In the genomic region with DNA sequence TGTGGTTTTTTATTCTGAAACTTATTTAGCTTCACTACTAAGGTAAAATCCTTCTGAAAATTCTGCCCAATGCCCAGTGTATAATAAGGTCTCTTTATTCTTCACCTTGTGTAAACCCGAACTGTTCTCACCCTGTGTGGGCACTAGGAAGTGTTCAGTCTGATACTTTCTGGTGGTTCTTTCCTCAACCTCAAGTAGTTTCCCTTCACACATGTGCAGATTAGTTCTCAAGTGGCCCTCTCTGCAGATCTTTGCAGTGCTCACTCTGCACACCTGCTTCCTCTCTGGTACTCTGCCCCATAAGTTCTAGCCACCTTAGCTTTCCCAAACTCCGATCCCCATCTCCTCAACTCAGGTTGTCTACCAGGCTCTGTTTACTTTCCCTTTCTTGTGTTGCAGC, we compare ENCODE assay signal across 10 cellular contexts.
DNase-seq lines count a peak whose midpoint lies in the region; ATAC-seq and TF ChIP-seq lines count a peak whose summit lies in the region.
"Had no signal": no experiment of that assay in that cellular context is flagged by ENCODE, and none has a peak within 500 bp of the region (broad histone marks: within the 10 kb centered on the region; RNA-seq: fewer than 3 reads in every experiment).

No MANE protein-coding gene starts in this region.

- H3K4me3 ChIP-seq in coronary artery: no peak overlapping the region

- no peaks in the 10 kb centered on the region for H3K9me3 Mint-ChIP-seq in WTC11
- H3K9me3 Mint-ChIP-seq: IgD-negative memory B cell had no signal

- TF ChIP-seq CTCF in WTC11 (IDR thresholded peaks at IDR 0.05) (no peak), foreskin keratinocyte (conservative IDR thresholded peaks at IDR 0.05) (no peak), coronary artery (IDR thresholded peaks at IDR 0.05) (no peak)

- H3K27me3 Mint-ChIP-seq in WTC11 (ENCODE audit: low read depth): no peaks in the 10 kb centered on the region
- H3K27me3 Mint-ChIP-seq: IgD-negative memory B cell had no signal

- H3K27ac Mint-ChIP-seq in WTC11: peak overlapping the region; percentile 0; the same call in 1 of the 2 replicates

- CTCF ChIA-PET in WTC11 (lab: Charles Lee): interaction anchor here (0.9 kb wide), 1 partner anchor 53 kb away, joined by 4 read pairs; no protein-coding TSS in a partner anchor

- DNase-seq in WTC11 (ENCODE audit: low spot score) (no peak), foreskin keratinocyte (no peak), coronary artery (ENCODE audit: low spot score) (no peak), midbrain (lab: John Stamatoyannopoulos, UW) (no peak)
- DNase-seq in stimulated activated CD4-positive, alpha-beta T cell treated with anti-CD3 and anti-CD28 coated beads, Interleukin-1b, Interleukin-23, amount 100 ng/mL, for 48 hours: no peak

- H3K4me1 Mint-ChIP-seq in WTC11: peaks cover 13% of the 10 kb centered on the region

- H3K4me3 Mint-ChIP-seq in WTC11: no peak overlapping the region
- H3K4me3 Mint-ChIP-seq: IgD-negative memory B cell had no signal

- peak; percentile 96 for ATAC-seq in GM18502 (IDR thresholded peaks at IDR 0.05; ENCODE audit: poor library complexity, unreplicated experiment)
- peak; percentile 97 for ATAC-seq in GM19452 (IDR thresholded peaks at IDR 0.05; ENCODE audit: unreplicated experiment)
- ATAC-seq in HG03060 (IDR thresholded peaks at IDR 0.05; ENCODE audit: low read depth, unreplicated experiment): peak; percentile 90
- ATAC-seq in WTC11: no peak
- no peak for ATAC-seq in foreskin keratinocyte
- ATAC-seq: Right ventricle myocardium inferior had no signal

- POLR2A ChIA-PET in WTC11 (lab: Charles Lee): no interaction called here

- no peaks in the 10 kb centered on the region for H3K4me1 ChIP-seq in foreskin keratinocyte

- H3K36me3 Mint-ChIP-seq in WTC11: no peaks in the 10 kb centered on the region
- H3K36me3 Mint-ChIP-seq: IgD-negative memory B cell had no signal

- no peaks in the 10 kb centered on the region for H3K27me3 ChIP-seq in foreskin keratinocyte

- no peak overlapping the region for H3K27ac ChIP-seq in foreskin keratinocyte
- no peak overlapping the region for H3K27ac ChIP-seq in coronary artery

TF ChIP-seq in WTC11, 78 proteins besides CTCF, POLR2A, EP300 and RAD21 (continues in another document):
- TF ChIP-seq, protein P1, sequence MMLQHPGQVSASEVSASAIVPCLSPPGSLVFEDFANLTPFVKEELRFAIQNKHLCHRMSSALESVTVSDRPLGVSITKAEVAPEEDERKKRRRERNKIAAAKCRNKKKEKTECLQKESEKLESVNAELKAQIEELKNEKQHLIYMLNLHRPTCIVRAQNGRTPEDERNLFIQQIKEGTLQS (CRISPR knock-in tag; conservative IDR thresholded peaks at IDR 0.05): no peak
- TF ChIP-seq SMAD3 (CRISPR knock-in tag; IDR thresholded peaks at IDR 0.05; ENCODE audit: borderline replicate concordance) (no peak), NR3C1 (CRISPR knock-in tag; conservative IDR thresholded peaks at IDR 0.05; ENCODE audit: low read depth) (no peak), SP1 (CRISPR knock-in tag; conservative IDR thresholded peaks at IDR 0.05) (no peak), ZNF232 (CRISPR knock-in tag; IDR thresholded peaks at IDR 0.05) (no peak), EMX1 (CRISPR knock-in tag; IDR thresholded peaks at IDR 0.05) (no peak), ZNF396 (CRISPR knock-in tag; IDR thresholded peaks at IDR 0.05; ENCODE audit: borderline replicate concordance) (no peak), PRRX2 (CRISPR knock-in tag; IDR thresholded peaks at IDR 0.05) (no peak), ZNF317 (CRISPR knock-in tag; IDR thresholded peaks at IDR 0.05; ENCODE audit: borderline replicate concordance, low read depth) (no peak), TEAD1 (CRISPR knock-in tag; IDR thresholded peaks at IDR 0.05) (no peak)
- TF ChIP-seq, protein P2, sequence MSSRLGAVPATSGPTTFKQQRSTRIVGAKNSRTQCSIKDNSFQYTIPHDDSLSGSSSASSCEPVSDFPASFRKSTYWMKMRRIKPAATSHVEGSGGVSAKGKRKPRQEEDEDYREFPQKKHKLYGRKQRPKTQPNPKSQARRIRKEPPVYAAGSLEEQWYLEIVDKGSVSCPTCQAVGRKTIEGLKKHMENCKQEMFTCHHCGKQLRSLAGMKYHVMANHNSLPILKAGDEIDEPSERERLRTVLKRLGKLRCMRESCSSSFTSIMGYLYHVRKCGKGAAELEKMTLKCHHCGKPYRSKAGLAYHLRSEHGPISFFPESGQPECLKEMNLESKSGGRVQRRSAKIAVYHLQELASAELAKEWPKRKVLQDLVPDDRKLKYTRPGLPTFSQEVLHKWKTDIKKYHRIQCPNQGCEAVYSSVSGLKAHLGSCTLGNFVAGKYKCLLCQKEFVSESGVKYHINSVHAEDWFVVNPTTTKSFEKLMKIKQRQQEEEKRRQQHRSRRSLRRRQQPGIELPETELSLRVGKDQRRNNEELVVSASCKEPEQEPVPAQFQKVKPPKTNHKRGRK (CRISPR knock-in tag; IDR thresholded peaks at IDR 0.05; ENCODE audit: borderline replicate concordance): no peak
- TF ChIP-seq, protein P3, sequence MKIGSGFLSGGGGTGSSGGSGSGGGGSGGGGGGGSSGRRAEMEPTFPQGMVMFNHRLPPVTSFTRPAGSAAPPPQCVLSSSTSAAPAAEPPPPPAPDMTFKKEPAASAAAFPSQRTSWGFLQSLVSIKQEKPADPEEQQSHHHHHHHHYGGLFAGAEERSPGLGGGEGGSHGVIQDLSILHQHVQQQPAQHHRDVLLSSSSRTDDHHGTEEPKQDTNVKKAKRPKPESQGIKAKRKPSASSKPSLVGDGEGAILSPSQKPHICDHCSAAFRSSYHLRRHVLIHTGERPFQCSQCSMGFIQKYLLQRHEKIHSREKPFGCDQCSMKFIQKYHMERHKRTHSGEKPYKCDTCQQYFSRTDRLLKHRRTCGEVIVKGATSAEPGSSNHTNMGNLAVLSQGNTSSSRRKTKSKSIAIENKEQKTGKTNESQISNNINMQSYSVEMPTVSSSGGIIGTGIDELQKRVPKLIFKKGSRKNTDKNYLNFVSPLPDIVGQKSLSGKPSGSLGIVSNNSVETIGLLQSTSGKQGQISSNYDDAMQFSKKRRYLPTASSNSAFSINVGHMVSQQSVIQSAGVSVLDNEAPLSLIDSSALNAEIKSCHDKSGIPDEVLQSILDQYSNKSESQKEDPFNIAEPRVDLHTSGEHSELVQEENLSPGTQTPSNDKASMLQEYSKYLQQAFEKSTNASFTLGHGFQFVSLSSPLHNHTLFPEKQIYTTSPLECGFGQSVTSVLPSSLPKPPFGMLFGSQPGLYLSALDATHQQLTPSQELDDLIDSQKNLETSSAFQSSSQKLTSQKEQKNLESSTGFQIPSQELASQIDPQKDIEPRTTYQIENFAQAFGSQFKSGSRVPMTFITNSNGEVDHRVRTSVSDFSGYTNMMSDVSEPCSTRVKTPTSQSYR (CRISPR knock-in tag; IDR thresholded peaks at IDR 0.05): no peak
- TF ChIP-seq, protein P4, sequence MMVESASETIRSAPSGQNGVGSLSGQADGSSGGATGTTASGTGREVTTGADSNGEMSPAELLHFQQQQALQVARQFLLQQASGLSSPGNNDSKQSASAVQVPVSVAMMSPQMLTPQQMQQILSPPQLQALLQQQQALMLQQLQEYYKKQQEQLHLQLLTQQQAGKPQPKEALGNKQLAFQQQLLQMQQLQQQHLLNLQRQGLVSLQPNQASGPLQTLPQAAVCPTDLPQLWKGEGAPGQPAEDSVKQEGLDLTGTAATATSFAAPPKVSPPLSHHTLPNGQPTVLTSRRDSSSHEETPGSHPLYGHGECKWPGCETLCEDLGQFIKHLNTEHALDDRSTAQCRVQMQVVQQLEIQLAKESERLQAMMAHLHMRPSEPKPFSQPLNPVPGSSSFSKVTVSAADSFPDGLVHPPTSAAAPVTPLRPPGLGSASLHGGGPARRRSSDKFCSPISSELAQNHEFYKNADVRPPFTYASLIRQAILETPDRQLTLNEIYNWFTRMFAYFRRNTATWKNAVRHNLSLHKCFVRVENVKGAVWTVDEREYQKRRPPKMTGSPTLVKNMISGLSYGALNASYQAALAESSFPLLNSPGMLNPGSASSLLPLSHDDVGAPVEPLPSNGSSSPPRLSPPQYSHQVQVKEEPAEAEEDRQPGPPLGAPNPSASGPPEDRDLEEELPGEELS (CRISPR knock-in tag; IDR thresholded peaks at IDR 0.05): no peak
- TF ChIP-seq, protein P5, sequence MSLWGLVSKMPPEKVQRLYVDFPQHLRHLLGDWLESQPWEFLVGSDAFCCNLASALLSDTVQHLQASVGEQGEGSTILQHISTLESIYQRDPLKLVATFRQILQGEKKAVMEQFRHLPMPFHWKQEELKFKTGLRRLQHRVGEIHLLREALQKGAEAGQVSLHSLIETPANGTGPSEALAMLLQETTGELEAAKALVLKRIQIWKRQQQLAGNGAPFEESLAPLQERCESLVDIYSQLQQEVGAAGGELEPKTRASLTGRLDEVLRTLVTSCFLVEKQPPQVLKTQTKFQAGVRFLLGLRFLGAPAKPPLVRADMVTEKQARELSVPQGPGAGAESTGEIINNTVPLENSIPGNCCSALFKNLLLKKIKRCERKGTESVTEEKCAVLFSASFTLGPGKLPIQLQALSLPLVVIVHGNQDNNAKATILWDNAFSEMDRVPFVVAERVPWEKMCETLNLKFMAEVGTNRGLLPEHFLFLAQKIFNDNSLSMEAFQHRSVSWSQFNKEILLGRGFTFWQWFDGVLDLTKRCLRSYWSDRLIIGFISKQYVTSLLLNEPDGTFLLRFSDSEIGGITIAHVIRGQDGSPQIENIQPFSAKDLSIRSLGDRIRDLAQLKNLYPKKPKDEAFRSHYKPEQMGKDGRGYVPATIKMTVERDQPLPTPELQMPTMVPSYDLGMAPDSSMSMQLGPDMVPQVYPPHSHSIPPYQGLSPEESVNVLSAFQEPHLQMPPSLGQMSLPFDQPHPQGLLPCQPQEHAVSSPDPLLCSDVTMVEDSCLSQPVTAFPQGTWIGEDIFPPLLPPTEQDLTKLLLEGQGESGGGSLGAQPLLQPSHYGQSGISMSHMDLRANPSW (CRISPR knock-in tag; conservative IDR thresholded peaks at IDR 0.05; ENCODE audit: low read depth): no peak
- TF ChIP-seq, protein P6, sequence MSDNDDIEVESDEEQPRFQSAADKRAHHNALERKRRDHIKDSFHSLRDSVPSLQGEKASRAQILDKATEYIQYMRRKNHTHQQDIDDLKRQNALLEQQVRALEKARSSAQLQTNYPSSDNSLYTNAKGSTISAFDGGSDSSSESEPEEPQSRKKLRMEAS (CRISPR knock-in tag; IDR thresholded peaks at IDR 0.05): no peak
- TF ChIP-seq, protein P7, sequence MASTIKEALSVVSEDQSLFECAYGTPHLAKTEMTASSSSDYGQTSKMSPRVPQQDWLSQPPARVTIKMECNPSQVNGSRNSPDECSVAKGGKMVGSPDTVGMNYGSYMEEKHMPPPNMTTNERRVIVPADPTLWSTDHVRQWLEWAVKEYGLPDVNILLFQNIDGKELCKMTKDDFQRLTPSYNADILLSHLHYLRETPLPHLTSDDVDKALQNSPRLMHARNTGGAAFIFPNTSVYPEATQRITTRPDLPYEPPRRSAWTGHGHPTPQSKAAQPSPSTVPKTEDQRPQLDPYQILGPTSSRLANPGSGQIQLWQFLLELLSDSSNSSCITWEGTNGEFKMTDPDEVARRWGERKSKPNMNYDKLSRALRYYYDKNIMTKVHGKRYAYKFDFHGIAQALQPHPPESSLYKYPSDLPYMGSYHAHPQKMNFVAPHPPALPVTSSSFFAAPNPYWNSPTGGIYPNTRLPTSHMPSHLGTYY (CRISPR knock-in tag; IDR thresholded peaks at IDR 0.05): no peak

Comparison
In these comparisons a context has a peak if more than half of its experiments do, and no peak if none do; other contexts are left out.
1. ATAC-seq: peak in GM18502 (single experiment), GM19452 (single experiment) and HG03060 (single experiment); none in WTC11 (single experiment) and foreskin keratinocyte (single experiment).